In the genomic region with DNA sequence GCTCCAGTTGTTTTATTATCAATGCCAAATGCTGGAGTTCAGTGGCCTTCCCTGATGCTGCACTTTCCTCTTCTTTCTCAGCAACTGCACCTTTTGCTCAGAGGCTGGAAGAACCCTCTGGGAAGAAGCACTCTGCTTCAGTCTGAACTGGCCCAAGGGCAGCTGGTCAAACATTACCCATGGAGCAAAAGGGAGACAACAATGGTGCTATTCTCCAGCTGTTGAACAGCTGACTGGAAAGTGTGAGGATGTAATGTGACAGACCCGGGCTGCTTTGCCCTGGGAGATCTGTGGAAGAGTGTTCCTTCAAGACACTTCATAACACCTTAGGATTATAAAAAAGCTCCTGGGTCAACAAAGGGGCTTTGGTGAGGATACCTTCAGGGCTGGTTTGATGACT, we compare ENCODE assay signal across 24 cellular contexts.
A peak's percentile ranks its signal among the peaks of the same experiment; 100 is the strongest.
DNase-seq lines count a peak whose midpoint lies in the region; ATAC-seq and TF ChIP-seq lines count a peak whose summit lies in the region.
"Had no signal": no experiment of that assay in that cellular context is flagged by ENCODE, and none has a peak within 500 bp of the region (broad histone marks: within the 10 kb centered on the region; RNA-seq: fewer than 3 reads in every experiment).

No MANE protein-coding gene starts in this region.

- no peaks in the 10 kb centered on the region for H3K36me3 Mint-ChIP-seq in endodermal cell (ENCODE audit: low read depth)

- TF ChIP-seq CTCF in endodermal cell (conservative IDR thresholded peaks at IDR 0.05) = no peak

- ATAC-seq in HG02970 (IDR thresholded peaks at IDR 0.05; ENCODE audit: low FRiP score, unreplicated experiment) (no peak), GM21423 (IDR thresholded peaks at IDR 0.05; ENCODE audit: unreplicated experiment) (no peak)
- ATAC-seq: heart left ventricle, mucosa of descending colon, PC-3, psoas muscle, upper lobe of right lung had no signal

- H3K27ac Mint-ChIP-seq in endodermal cell = no peak overlapping the region
- H3K27ac Mint-ChIP-seq: B cell had no signal

- H3K4me1 Mint-ChIP-seq in endodermal cell = peaks cover 3% of the 10 kb centered on the region
- H3K4me1 Mint-ChIP-seq: B cell had no signal

- DNase-seq in LHCN-M2 (ENCODE audit: low read depth) (peak; percentile 9), NCI-H2196 treated with DMSO at 0.1 percent for 48 hours (lab: John Stamatoyannopoulos, UW; ENCODE audit: unreplicated experiment) (peak; percentile 46), endodermal cell (no peak), putamen (ENCODE audit: low spot score) (peak; percentile 29), AG20443 (ENCODE audit: low spot score) (no peak)
- DNase-seq: activated CD8-positive, alpha-beta memory T cell treated with anti-CD3 and anti-CD28 coated beads, Interleukin-2, amount 50 U/mL, for 48 hours; activated effector memory CD4-positive, alpha-beta T cell treated with Interleukin-2 at 50 U/mL for 16 hours; brain microvascular endothelial cell; Caco-2; colonic mucosa; heart left ventricle; MG63; mucosa of descending colon; PC-3; psoas muscle; T-helper 2 cell; upper lobe of right lung had no signal

- H3K4me3 Mint-ChIP-seq in endodermal cell = no peak overlapping the region
- H3K4me3 Mint-ChIP-seq: B cell, neural crest cell had no signal

- peak overlapping the region; percentile 69 for H3K27ac ChIP-seq in endodermal cell (ENCODE audit: low read depth, low read length)
- H3K27ac ChIP-seq: brain microvascular endothelial cell, colonic mucosa, heart left ventricle, HL-60, psoas muscle, SJSA1, upper lobe of right lung, VCaP had no signal

- WGBS in endodermal cell (ENCODE audit: insufficient coverage in 1 of 2, insufficient read length in 1 of 2), 2 experiments = 89 to 100% methylated on average over 1 of the region's 1 CpG

- H3K36me3 ChIP-seq in endodermal cell (ENCODE audit: control insufficient read depth, insufficient read depth, low read length) = no peaks in the 10 kb centered on the region
- H3K36me3 ChIP-seq: brain microvascular endothelial cell, colonic mucosa, heart left ventricle, MG63, SJSA1, upper lobe of right lung had no signal

- H3K9me3 Mint-ChIP-seq in endodermal cell = no peaks in the 10 kb centered on the region
- H3K9me3 Mint-ChIP-seq: neural crest cell had no signal

- H3K4me3 ChIP-seq in endodermal cell (ENCODE audit: low read length) = no peak overlapping the region
- H3K4me3 ChIP-seq: colonic mucosa, heart left ventricle, MG63, mucosa of descending colon, psoas muscle, SJSA1, upper lobe of right lung had no signal

- no peaks in the 10 kb centered on the region for H3K9me3 ChIP-seq in endodermal cell (ENCODE audit: control insufficient read depth, low read length)
- H3K9me3 ChIP-seq: Caco-2, colonic mucosa, heart left ventricle, MG63, mucosa of descending colon, psoas muscle, SJSA1, upper lobe of right lung had no signal

- peaks cover 9% of the 10 kb centered on the region for H3K27me3 ChIP-seq in endodermal cell (ENCODE audit: control insufficient read depth, insufficient read depth, low read length, poor library complexity, severe bottlenecking)
- H3K27me3 ChIP-seq: brain microvascular endothelial cell, colonic mucosa, heart left ventricle, MG63, SJSA1, upper lobe of right lung had no signal

- H3K9ac ChIP-seq in endodermal cell (ENCODE audit: extremely low read depth, low read length, poor library complexity, severe bottlenecking) = no peak overlapping the region

- no peaks in the 10 kb centered on the region for H3K4me1 ChIP-seq in endodermal cell (ENCODE audit: control insufficient read depth, insufficient read depth, low read length)
- H3K4me1 ChIP-seq: Caco-2, colonic mucosa, psoas muscle, SJSA1, upper lobe of right lung had no signal

- peaks cover 9% of the 10 kb centered on the region for H3K27me3 Mint-ChIP-seq in endodermal cell (ENCODE audit: insufficient read depth)

Comparison
In these comparisons a context has a peak if more than half of its experiments do, and no peak if none do; other contexts are left out.
1. DNase-seq: peak in LHCN-M2 (single experiment), NCI-H2196 treated with DMSO at 0.1 percent for 48 hours (single experiment) and putamen (single experiment); none in endodermal cell (single experiment) and AG20443 (single experiment).